ENCODE assay signal across 23 cellular contexts in the genomic region with DNA sequence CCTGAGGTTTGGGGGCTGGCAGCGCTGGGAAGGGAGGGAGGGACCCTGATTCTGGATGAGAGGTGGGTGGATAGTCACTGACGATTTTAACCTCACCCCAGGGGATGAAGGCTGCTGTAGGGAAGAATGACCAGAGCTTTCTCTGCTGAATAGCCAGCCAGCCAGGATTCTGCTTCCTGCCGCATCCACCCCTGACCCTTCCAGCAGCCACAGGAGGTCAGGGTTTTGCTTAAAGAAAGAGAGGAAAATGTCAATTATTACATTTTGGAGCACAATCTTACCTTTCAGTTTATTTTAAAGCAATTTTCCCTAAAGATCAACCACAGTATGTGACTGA.
"Had no signal": no experiment of that assay in that cellular context is flagged by ENCODE, and none has a peak within 500 bp of the region (broad histone marks: within the 10 kb centered on the region; RNA-seq: fewer than 3 reads in every experiment).

No MANE protein-coding gene starts in this region.

- H3K9me3 Mint-ChIP-seq: activated CD4-positive, alpha-beta T cell treated with anti-CD3 and anti-CD28 coated beads, Interleukin-2, amount 10 ng/mL, durations not matched to agents 7 days and 5 days; activated CD8-positive, alpha-beta T cell treated with anti-CD3 and anti-CD28 coated beads for 36 hours; activated naive CD4-positive, alpha-beta T cell treated with anti-CD3 and anti-CD28 coated beads, Interleukin-2, amount 50 U/mL, for 24 hours; activated T-helper 1 cell treated with anti-CD3 and anti-CD28 coated beads, Interleukin-12 subunit alpha, Interleukin-12 subunit beta, Interleukin-2, Interleukin-4 antibody, amounts not matched to agents 30 ng/mL and 10 ng/mL and 1 ng/mL, durations not matched to agents 14 hours and 24 hours and 36 hours; brain; immature natural killer cell; naive thymus-derived CD8-positive, alpha-beta T cell; T-cell; T-helper 2 cell treated with Interferon-gamma antibody and Interleukin-4, amounts not matched to agents 5 μg/mL and 100 μg/mL, for 36 hours had no signal

- H3K4me3 Mint-ChIP-seq: activated CD4-positive, alpha-beta T cell treated with anti-CD3 and anti-CD28 coated beads, Interleukin-2, amount 10 ng/mL, durations not matched to agents 7 days and 5 days; activated CD8-positive, alpha-beta memory T cell treated with anti-CD3 and anti-CD28 coated beads, Interleukin-2, amount 10 ng/mL, durations not matched to agents 7 days and 5 days; activated CD8-positive, alpha-beta T cell treated with anti-CD3 and anti-CD28 coated beads for 36 hours; activated naive CD4-positive, alpha-beta T cell treated with anti-CD3 and anti-CD28 coated beads, Interleukin-2, amount 50 U/mL, for 24 hours; activated T-helper 1 cell treated with anti-CD3 and anti-CD28 coated beads, Interleukin-12 subunit alpha, Interleukin-12 subunit beta, Interleukin-2, Interleukin-4 antibody, amounts not matched to agents 30 ng/mL and 10 ng/mL and 1 ng/mL, durations not matched to agents 14 hours and 24 hours and 36 hours; brain; immature natural killer cell; naive thymus-derived CD8-positive, alpha-beta T cell; T-cell; T-helper 2 cell treated with Interferon-gamma antibody and Interleukin-4, amounts not matched to agents 5 μg/mL and 100 μg/mL, for 36 hours had no signal

- H3K27me3 ChIP-seq: gastroesophageal sphincter, heart left ventricle, right lobe of liver, thyroid gland had no signal

- H3K4me1 ChIP-seq: gastroesophageal sphincter, right lobe of liver, thyroid gland had no signal

- DNase-seq: activated CD4-positive, alpha-beta T cell treated with anti-CD3 and anti-CD28 coated beads, Interleukin-2, amount 10 ng/mL, durations not matched to agents 7 days and 5 days; activated CD4-positive, CD25-positive, alpha-beta regulatory T cell treated with anti-CD3 and anti-CD28 coated beads, Interleukin-2, amount 50 U/mL, for 72 hours; activated CD8-positive, alpha-beta memory T cell treated with anti-CD3 and anti-CD28 coated beads, Interleukin-2, amount 10 ng/mL, durations not matched to agents 7 days and 5 days; activated CD8-positive, alpha-beta T cell treated with anti-CD3 and anti-CD28 coated beads for 36 hours; activated gamma-delta T cell treated with Interleukin-2 at 50 U/mL for 16 hours; heart left ventricle; immature natural killer cell; naive thymus-derived CD8-positive, alpha-beta T cell; stimulated activated CD4-positive, alpha-beta T cell treated with anti-CD3 and anti-CD28 coated beads, Interleukin-4, amount 100 ng/mL, for 1 hour; stimulated activated naive CD8-positive, alpha-beta T cell treated with anti-CD3 and anti-CD28 coated beads, Interleukin-15, Interleukin-2, amounts not matched to agents 100 U/mL and 50 U/mL, for 24 hours; T-cell; thyroid gland had no signal

- ATAC-seq: activated CD8-positive, alpha-beta memory T cell treated with anti-CD3 and anti-CD28 coated beads, Interleukin-2, amount 10 ng/mL, durations not matched to agents 7 days and 5 days; activated CD8-positive, alpha-beta T cell treated with anti-CD3 and anti-CD28 coated beads for 36 hours; gastroesophageal sphincter; left lobe of liver; naive thymus-derived CD8-positive, alpha-beta T cell; right lobe of liver; stimulated activated naive CD8-positive, alpha-beta T cell treated with anti-CD3 and anti-CD28 coated beads, Interleukin-15, Interleukin-2, amounts not matched to agents 100 U/mL and 50 U/mL, for 24 hours; T-cell had no signal

- H3K27ac ChIP-seq: epithelial cell of prostate, gastroesophageal sphincter, right lobe of liver, thyroid gland, VCaP had no signal

- H3K9me3 ChIP-seq: gastroesophageal sphincter, heart left ventricle, right lobe of liver, thyroid gland had no signal

- H3K36me3 ChIP-seq: heart left ventricle, right lobe of liver, thyroid gland had no signal

- H3K4me3 ChIP-seq: gastroesophageal sphincter, heart left ventricle, lung, right lobe of liver, smooth muscle cell, thyroid gland had no signal

- H3K27ac Mint-ChIP-seq: activated CD4-positive, alpha-beta T cell treated with anti-CD3 and anti-CD28 coated beads, Interleukin-2, amount 10 ng/mL, durations not matched to agents 7 days and 5 days; activated CD8-positive, alpha-beta memory T cell treated with anti-CD3 and anti-CD28 coated beads, Interleukin-2, amount 10 ng/mL, durations not matched to agents 7 days and 5 days; activated CD8-positive, alpha-beta T cell treated with anti-CD3 and anti-CD28 coated beads for 36 hours; activated naive CD4-positive, alpha-beta T cell treated with anti-CD3 and anti-CD28 coated beads, Interleukin-2, amount 50 U/mL, for 24 hours; activated T-helper 1 cell treated with anti-CD3 and anti-CD28 coated beads, Interleukin-12 subunit alpha, Interleukin-12 subunit beta, Interleukin-2, Interleukin-4 antibody, amounts not matched to agents 30 ng/mL and 10 ng/mL and 1 ng/mL, durations not matched to agents 14 hours and 24 hours and 36 hours; brain; immature natural killer cell; naive thymus-derived CD8-positive, alpha-beta T cell; T-cell; T-helper 2 cell treated with Interferon-gamma antibody and Interleukin-4, amounts not matched to agents 5 μg/mL and 100 μg/mL, for 36 hours had no signal

- H3K36me3 Mint-ChIP-seq: activated CD8-positive, alpha-beta memory T cell treated with anti-CD3 and anti-CD28 coated beads, Interleukin-2, amount 10 ng/mL, durations not matched to agents 7 days and 5 days; activated naive CD4-positive, alpha-beta T cell treated with anti-CD3 and anti-CD28 coated beads, Interleukin-2, amount 50 U/mL, for 24 hours; naive thymus-derived CD8-positive, alpha-beta T cell; T-cell had no signal

- H3K27me3 Mint-ChIP-seq: brain had no signal

- H3K4me2 ChIP-seq: smooth muscle cell had no signal
